Comparison of ENCODE assay signal across 1 cellular context in genomic region chr1:67686272-67687197, GRCh38.
TF ChIP-seq lines count a peak whose summit lies in the region.

No MANE protein-coding gene starts in this region.

TF ChIP-seq in SK-N-SH, 30 proteins besides CTCF, POLR2A, EP300 and RAD21 (continued from another document):
- TF ChIP-seq USF2 (IDR thresholded peaks at IDR 0.05; ENCODE audit: borderline replicate concordance, low read depth, low read length): no peak
- TF ChIP-seq FOXM1 (IDR thresholded peaks at IDR 0.05; ENCODE audit: low read depth): peak; percentile 75; the same call in 1 of the 2 replicates
- peak; percentile 92 for TF ChIP-seq TEAD4 (IDR thresholded peaks at IDR 0.05; ENCODE audit: borderline replicate concordance, insufficient read depth)
- TF ChIP-seq USF1 (IDR thresholded peaks at IDR 0.05; ENCODE audit: borderline replicate concordance, low read depth): peak; percentile 30; the same call in 1 of the 2 replicates
- no peak for TF ChIP-seq IRF3 (IDR thresholded peaks at IDR 0.05; ENCODE audit: low read depth, low read length)
- TF ChIP-seq GABPA (IDR thresholded peaks at IDR 0.05; ENCODE audit: low read depth): peak; percentile 41
- TF ChIP-seq REST (IDR thresholded peaks at IDR 0.05; ENCODE audit: low read depth, low read length): peak; percentile 66
- TF ChIP-seq RFX5 (IDR thresholded peaks at IDR 0.05; ENCODE audit: low read length): no peak
- TF ChIP-seq PBX3 (IDR thresholded peaks at IDR 0.05): peak; percentile 88
- peak; percentile 88; the same call in 1 of the 2 replicates for TF ChIP-seq TAF1 (IDR thresholded peaks at IDR 0.05; ENCODE audit: borderline replicate concordance, low read depth, low read length)
- TF ChIP-seq YY1 (IDR thresholded peaks at IDR 0.05; ENCODE audit: low read depth): no peak; the same call in 1 of the 2 replicates
- peak; percentile 84 for TF ChIP-seq SIN3A (IDR thresholded peaks at IDR 0.05; ENCODE audit: borderline replicate concordance, low read depth, low read length)
